Comparison of ENCODE assay signal across 23 cellular contexts in genomic region chr1:116161390-116161789, GRCh38. TPM values are rescaled to one million over a fixed set of nuclear protein-coding genes. Genes with fewer than 3 reads are reported as not detected.
DNase-seq lines count a peak whose midpoint lies in the region; ATAC-seq and TF ChIP-seq lines count a peak whose summit lies in the region.
"Had no signal": no experiment of that assay in that cellular context is flagged by ENCODE, and none has a peak within 500 bp of the region (broad histone marks: within the 10 kb centered on the region; RNA-seq: fewer than 3 reads in every experiment).

No MANE protein-coding gene starts in this region.

- H3K4me3 ChIP-seq in HEK293 (ENCODE audit: low read depth, low read length) (no peak overlapping the region), colonic mucosa (no peak overlapping the region), lung (no peak overlapping the region)
- H3K4me3 ChIP-seq: A549; BLaER1 treated with 17β-estradiol and CSF1 and Interleukin-3, amounts not matched to agents 10 nM and 100 nM; GM12878; HAP-1 had no signal

- H3K27me3 ChIP-seq in colonic mucosa (no peaks in the 10 kb centered on the region), lung (ENCODE audit: control insufficient read depth, insufficient read depth) (no peaks in the 10 kb centered on the region)
- H3K27me3 ChIP-seq: BE2C; BLaER1 treated with 17β-estradiol and CSF1 and Interleukin-3, amounts not matched to agents 10 nM and 100 nM had no signal

- CTCF ChIA-PET in HEK293 (lab: Yijun Ruan, JAX): interaction anchor here (0.9 to 1.2 kb wide), 2 partner anchors 23 to 324 kb away, joined by 3 to 4 read pairs; no protein-coding TSS in a partner anchor

- TF ChIP-seq CTCF in HEK293 (tag by site-specific recombination; IDR thresholded peaks at IDR 0.05) (no peak), colonic mucosa (IDR thresholded peaks at IDR 0.05) (no peak), lung (IDR thresholded peaks at IDR 0.05; ENCODE audit: control extremely low read depth, extremely low read depth) (no peak)

- no peaks in the 10 kb centered on the region for H3K9me3 ChIP-seq in HEK293 (ENCODE audit: control insufficient read depth, insufficient read depth, low read depth, low read length)
- no peaks in the 10 kb centered on the region for H3K9me3 ChIP-seq in colonic mucosa
- no peaks in the 10 kb centered on the region for H3K9me3 ChIP-seq in lung (ENCODE audit: control insufficient read depth in 2 of 2, insufficient read depth in 1 of 2, low read length in 1 of 2)
- H3K9me3 ChIP-seq: A549, BE2C, HAP-1 had no signal

- no peaks in the 10 kb centered on the region for H3K4me1 ChIP-seq in HEK293 (ENCODE audit: control insufficient read depth, insufficient read depth, low read length)
- no peaks in the 10 kb centered on the region for H3K4me1 ChIP-seq in colonic mucosa
- H3K4me1 ChIP-seq in lung (ENCODE audit: control insufficient read depth in 2 of 2, insufficient read depth in 2 of 2, low read length in 2 of 2): peaks cover 0 to 8% of the 10 kb centered on the region in 2 donors
- H3K4me1 ChIP-seq: A549, BE2C, HAP-1 had no signal

- POLR2A ChIA-PET in HEK293 (lab: Yijun Ruan, JAX): no interaction called here

- DNase-seq in colonic mucosa (peak; percentile 16), lung (ENCODE audit: low spot score) (peak; percentile 24), ureter (ENCODE audit: low spot score) (peak; percentile 27), T-helper 2 cell (no peak)
- DNase-seq in stimulated activated CD4-positive, alpha-beta T cell treated with anti-CD3 and anti-CD28 coated beads, Interleukin-12 subunit alpha, Interleukin-12 subunit beta, amount 100 ng/mL, for 4 hours: no peak
- DNase-seq: 8988T; ACHN; AML-193; BE2C; CD4-positive, alpha-beta T cell; CD8-positive, alpha-beta memory T cell; DMS 273 treated with DMSO at 0.1 percent for 48 hours; DMS79; EL; GDM1; GOT3 had no signal

- no peak overlapping the region for H3K9ac ChIP-seq in colonic mucosa (ENCODE audit: low read depth in 2 of 2, low read length in 2 of 2)
- H3K9ac ChIP-seq: BLaER1 treated with 17β-estradiol and CSF1 and Interleukin-3, amounts not matched to agents 10 nM and 100 nM had no signal

- no peak for ATAC-seq in lung (ENCODE audit: insufficient read depth, low FRiP score)
- no peak for ATAC-seq in GM18870 (IDR thresholded peaks at IDR 0.05; ENCODE audit: unreplicated experiment)
- ATAC-seq: A549, GM12878 had no signal

- 78 to 81% methylated on average over 2 of the region's 2 CpGs for WGBS in lung, 2 donors

- H3K36me3 ChIP-seq in HEK293 (ENCODE audit: control insufficient read depth in 2 of 2, insufficient read depth in 1 of 2, low read length in 2 of 2): no peaks in the 10 kb centered on the region
- H3K36me3 ChIP-seq in colonic mucosa: no peaks in the 10 kb centered on the region
- H3K36me3 ChIP-seq in lung (ENCODE audit: control insufficient read depth in 2 of 2, insufficient read depth in 2 of 2, low read length in 2 of 2): no peaks in the 10 kb centered on the region
- H3K36me3 ChIP-seq: BE2C; BLaER1 treated with 17β-estradiol and CSF1 and Interleukin-3, amounts not matched to agents 10 nM and 100 nM; HAP-1 had no signal

- no peak overlapping the region for H3K27ac ChIP-seq in HEK293 (ENCODE audit: extremely low read depth, low read depth, low read length)
- no peak overlapping the region for H3K27ac ChIP-seq in colonic mucosa
- H3K27ac ChIP-seq in lung (ENCODE audit: low read depth in 1 of 2, low read length in 1 of 2): no peak overlapping the region
- H3K27ac ChIP-seq: A549; BLaER1 treated with 17β-estradiol and CSF1 and Interleukin-3, amounts not matched to agents 10 nM and 100 nM had no signal

- intact Hi-C loops in colonic mucosa (cut with DNase I): no loop called here

TF ChIP-seq in HEK293, 187 proteins besides CTCF, POLR2A, EP300 and RAD21:
- no peak for TF ChIP-seq ZNF488 (tag by site-specific recombination; IDR thresholded peaks at IDR 0.05)
- TF ChIP-seq ATF2 (tag by site-specific recombination; IDR thresholded peaks at IDR 0.05; ENCODE audit: low read depth): peak; percentile 57

RNA-seq across cellular contexts. Expression of gene MAB21L3, which starts 50.2 kb away (rescaled TPM):
- total RNA-seq in colonic mucosa: 1 to 10 TPM; 3.9 to 4.5 TPM
- 1 to 10 TPM in 1 of 2 donors, under 1 TPM in 1; 0.58 to 4.2 TPM for total RNA-seq in lung
- under 1 TPM; 0.08 to 0.30 TPM for polyA plus RNA-seq in lung
- total RNA-seq in ureter: 3.6 TPM
- total RNA-seq: CD4-positive, alpha-beta T cell; CD8-positive, alpha-beta memory T cell had no signal
- polyA plus RNA-seq: CD14-positive monocyte; CD8-positive, alpha-beta memory T cell had no signal

Comparison
In these comparisons a context has a peak if more than half of its experiments do, and no peak if none do; other contexts are left out.
1. DNase-seq: peak in colonic mucosa (single experiment), lung (single experiment) and ureter (single experiment); none in T-helper 2 cell (0 of 5) and stimulated activated CD4-positive, alpha-beta T cell treated with anti-CD3 and anti-CD28 coated beads, Interleukin-12 subunit alpha, Interleukin-12 subunit beta, amount 100 ng/mL, for 4 hours (single experiment).